ENCODE assay signal across 21 cellular contexts in the genomic region with DNA sequence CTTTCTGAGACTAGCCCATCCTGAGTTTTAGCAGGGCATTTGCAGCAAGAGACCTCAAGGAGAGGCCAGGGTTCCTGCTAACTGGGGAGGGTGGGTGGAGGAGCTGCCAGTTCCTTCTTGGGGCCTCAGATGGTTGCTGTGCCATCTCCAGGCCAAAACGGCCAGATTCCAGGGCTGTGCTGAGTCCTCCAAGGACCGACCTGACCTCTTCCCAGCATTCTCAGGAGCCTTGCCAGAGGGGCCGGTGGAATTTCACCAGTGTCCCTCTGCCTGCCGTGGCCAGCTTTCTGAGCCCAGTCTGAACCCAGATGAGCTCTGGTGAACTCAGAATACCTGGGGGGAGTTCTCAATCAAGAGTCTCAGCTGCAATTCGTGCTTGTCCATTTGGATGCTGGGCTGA.
"Had no signal": no experiment of that assay in that cellular context is flagged by ENCODE, and none has a peak within 500 bp of the region (broad histone marks: within the 10 kb centered on the region; RNA-seq: fewer than 3 reads in every experiment).

No MANE protein-coding gene starts in this region.

- H3K36me3 ChIP-seq: left lung, pancreas had no signal

- DNase-seq: activated B cell treated with CpG ODN at 0.5 μM for 24 hours; activated CD4-positive, alpha-beta memory T cell treated with anti-CD3 and anti-CD28 coated beads for 36 hours; activated CD4-positive, alpha-beta T cell treated with anti-CD3 and anti-CD28 coated beads for 4 hours; activated gamma-delta T cell treated with Interleukin-2 at 50 U/mL for 16 hours; activated T-cell treated with anti-CD3 and anti-CD28 coated beads for 4 hours; dermis blood vessel endothelial cell; effector memory CD4-positive, alpha-beta T cell; foreskin fibroblast; hippocampal formation; left lung; natural killer cell; stimulated activated CD4-positive, alpha-beta T cell treated with anti-CD3 and anti-CD28 coated beads, Interleukin-12 subunit alpha, Interleukin-12 subunit beta, amount 100 ng/mL, for 4 hours; stimulated activated CD4-positive, alpha-beta T cell treated with anti-CD3 and anti-CD28 coated beads, Interleukin-1b, Interleukin-23, amount 100 ng/mL, for 48 hours; stimulated activated CD8-positive, alpha-beta memory T cell treated with anti-CD3 and anti-CD28 coated beads, Interleukin-4, amount 100 ng/mL, for 48 hours; stimulated activated naive CD4-positive, alpha-beta T cell treated with Interleukin-2 at 50 U/mL for 16 hours; T-helper 2 cell had no signal

- H3K27me3 Mint-ChIP-seq: activated B cell treated with CpG ODN at 0.5 μM for 24 hours had no signal

- H3K27ac ChIP-seq: adrenal gland, left lung, pancreas, tibial nerve had no signal

- H3K4me3 ChIP-seq: adrenal gland, left lung, pancreas, tibial nerve had no signal

- H3K36me3 Mint-ChIP-seq: activated CD4-positive, alpha-beta memory T cell treated with anti-CD3 and anti-CD28 coated beads for 36 hours; natural killer cell had no signal

- ATAC-seq: activated naive CD4-positive, alpha-beta T cell treated with anti-CD3 and anti-CD28 coated beads, Interleukin-2, amount 50 U/mL, for 72 hours; left lung; natural killer cell; pancreas had no signal

- H3K27me3 ChIP-seq: adrenal gland, left lung, pancreas, tibial nerve had no signal

- H3K9me3 ChIP-seq: adrenal gland, left lung, pancreas, tibial nerve had no signal

- H3K9me3 Mint-ChIP-seq: activated B cell treated with CpG ODN at 0.5 μM for 24 hours; activated CD4-positive, alpha-beta memory T cell treated with anti-CD3 and anti-CD28 coated beads for 36 hours; activated T-helper 1 cell treated with anti-CD3 and anti-CD28 coated beads, Interleukin-12 subunit alpha, Interleukin-12 subunit beta, Interleukin-2, Interleukin-4 antibody, amounts not matched to agents 30 ng/mL and 10 ng/mL and 1 ng/mL, durations not matched to agents 14 hours and 24 hours and 36 hours; natural killer cell had no signal

- H3K4me1 ChIP-seq: adrenal gland, left lung, pancreas had no signal

- H3K27ac Mint-ChIP-seq: activated B cell treated with CpG ODN at 0.5 μM for 24 hours; activated CD4-positive, alpha-beta memory T cell treated with anti-CD3 and anti-CD28 coated beads for 36 hours; activated T-helper 1 cell treated with anti-CD3 and anti-CD28 coated beads, Interleukin-12 subunit alpha, Interleukin-12 subunit beta, Interleukin-2, Interleukin-4 antibody, amounts not matched to agents 30 ng/mL and 10 ng/mL and 1 ng/mL, durations not matched to agents 14 hours and 24 hours and 36 hours; natural killer cell had no signal

- H3K4me3 Mint-ChIP-seq: activated B cell treated with CpG ODN at 0.5 μM for 24 hours; activated CD4-positive, alpha-beta memory T cell treated with anti-CD3 and anti-CD28 coated beads for 36 hours; activated T-helper 1 cell treated with anti-CD3 and anti-CD28 coated beads, Interleukin-12 subunit alpha, Interleukin-12 subunit beta, Interleukin-2, Interleukin-4 antibody, amounts not matched to agents 30 ng/mL and 10 ng/mL and 1 ng/mL, durations not matched to agents 14 hours and 24 hours and 36 hours; natural killer cell had no signal
